ENCODE assay signal across 1 cellular context in the genomic region with DNA sequence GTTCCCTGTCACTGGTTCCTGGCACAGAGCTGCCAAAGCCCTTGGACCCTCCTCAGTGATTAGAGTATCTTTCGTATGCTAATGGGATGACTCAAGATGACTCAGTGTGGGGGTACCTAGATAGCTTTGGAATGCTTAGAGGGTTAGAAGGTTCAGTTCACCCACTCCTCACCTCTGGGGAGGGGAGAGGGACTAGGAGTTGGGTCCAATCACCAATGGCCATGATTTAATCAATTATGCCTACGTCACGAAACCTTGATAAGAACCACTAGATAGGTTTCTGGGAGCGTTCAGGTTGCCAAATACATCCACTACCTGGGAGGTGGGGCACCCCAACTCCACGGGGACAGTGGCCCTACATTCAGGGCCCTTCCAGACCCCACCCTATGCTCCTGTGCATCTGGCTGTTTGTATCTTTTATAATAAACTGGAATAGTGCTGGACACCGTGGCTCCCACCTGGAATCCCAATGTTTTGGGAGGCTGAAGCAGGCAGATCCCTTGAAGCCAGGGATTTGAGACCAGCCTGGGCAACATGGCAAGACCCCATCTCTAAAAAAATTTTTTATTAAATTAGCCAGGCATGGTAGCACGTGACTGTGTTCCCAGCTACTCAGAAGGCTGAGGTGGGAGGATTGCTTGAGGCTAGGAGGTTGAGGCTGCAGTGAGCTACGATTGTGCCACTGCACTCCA.
TF ChIP-seq lines count a peak whose summit lies in the region.

No MANE protein-coding gene starts in this region.

TF ChIP-seq in WTC11, 78 proteins besides CTCF, POLR2A, EP300 and RAD21 (continued from another document):
- TF ChIP-seq, protein P1, sequence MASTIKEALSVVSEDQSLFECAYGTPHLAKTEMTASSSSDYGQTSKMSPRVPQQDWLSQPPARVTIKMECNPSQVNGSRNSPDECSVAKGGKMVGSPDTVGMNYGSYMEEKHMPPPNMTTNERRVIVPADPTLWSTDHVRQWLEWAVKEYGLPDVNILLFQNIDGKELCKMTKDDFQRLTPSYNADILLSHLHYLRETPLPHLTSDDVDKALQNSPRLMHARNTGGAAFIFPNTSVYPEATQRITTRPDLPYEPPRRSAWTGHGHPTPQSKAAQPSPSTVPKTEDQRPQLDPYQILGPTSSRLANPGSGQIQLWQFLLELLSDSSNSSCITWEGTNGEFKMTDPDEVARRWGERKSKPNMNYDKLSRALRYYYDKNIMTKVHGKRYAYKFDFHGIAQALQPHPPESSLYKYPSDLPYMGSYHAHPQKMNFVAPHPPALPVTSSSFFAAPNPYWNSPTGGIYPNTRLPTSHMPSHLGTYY (CRISPR knock-in tag; IDR thresholded peaks at IDR 0.05) = no peak
